In the genomic region with DNA sequence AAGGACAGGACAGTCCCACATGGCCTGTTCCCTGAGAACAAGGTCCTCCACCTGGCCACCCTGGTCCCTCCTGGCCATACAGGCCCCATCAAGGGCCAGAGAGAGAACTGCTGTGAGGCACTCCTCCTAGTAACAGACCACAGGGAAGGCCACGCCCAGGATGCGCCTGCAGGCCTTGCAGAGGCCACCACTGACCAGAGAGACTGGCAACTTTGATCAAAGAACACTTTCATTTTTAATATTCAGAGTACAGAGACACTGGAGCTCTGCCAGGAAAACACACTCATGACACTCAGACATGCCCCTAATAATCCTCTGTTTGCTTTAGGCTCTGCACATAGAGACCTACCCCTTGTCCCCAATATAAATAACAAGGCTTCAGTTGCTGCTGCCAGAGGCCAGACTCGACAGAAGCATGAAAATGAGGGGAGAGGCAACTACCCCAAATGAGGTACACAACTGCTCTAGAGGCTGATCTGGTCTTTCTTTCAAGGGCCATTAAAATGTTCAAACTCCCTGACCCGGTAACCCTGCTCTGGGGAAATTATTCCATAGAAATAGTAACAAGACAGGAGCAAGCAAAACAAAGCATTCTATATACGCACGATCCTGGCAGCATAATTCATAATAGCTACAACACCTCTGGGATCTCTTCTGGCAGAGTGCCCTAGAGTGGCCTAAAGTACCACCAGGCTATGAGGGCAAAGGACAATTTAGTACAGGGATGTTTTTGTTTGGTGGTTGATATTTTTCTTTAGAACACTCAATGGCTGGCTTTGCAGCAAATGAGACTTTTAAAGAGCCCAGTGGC, we compare ENCODE assay signal across 8 cellular contexts. TPM values are rescaled to one million over a fixed set of nuclear protein-coding genes. Genes with fewer than 3 reads are reported as not detected.
DNase-seq lines count a peak whose midpoint lies in the region; ATAC-seq, FAIRE-seq and TF ChIP-seq lines count a peak whose summit lies in the region.

No MANE protein-coding gene starts in this region.

- peaks cover 16 to 78% of the 10 kb centered on the region in 2 donors for H3K4me1 ChIP-seq in breast epithelium
- peaks cover 98% of the 10 kb centered on the region for H3K4me1 ChIP-seq in lower lobe of right lung
- H3K4me1 ChIP-seq in upper lobe of left lung, result peaks cover 94 to 100% (median 98%) of the 10 kb centered on the region in 4 donors

- no peak for FAIRE-seq in urothelium cell line (lab: Jason Lieb, UNC)

- WGBS in upper lobe of left lung, 2 donors, result 24 to 25% methylated on average over 4 to 6 of the region's 6 CpGs

- H3K27ac ChIP-seq in breast epithelium (peak overlapping the region; percentile 85 to 89), lower lobe of right lung (peak overlapping the region; percentile 85), upper lobe of left lung (peak overlapping the region; percentile 83 to 90 (median 84))

- intact Hi-C loops in breast epithelium (cut with DNase I; ENCODE audit: low total_unique reads) (no loop called here), lower lobe of right lung (cut with DNase I) (no loop called here)

- ATAC-seq in lower lobe of right lung (peak; percentile 31 to 55), upper lobe of left lung (ENCODE audit: low FRiP score in 2 of 2) (peak; percentile 38 to 68), GM21515 (IDR thresholded peaks at IDR 0.05; ENCODE audit: unreplicated experiment) (no peak), GM18511 (IDR thresholded peaks at IDR 0.05; ENCODE audit: unreplicated experiment) (no peak)

- DNase-seq in COLO668 (lab: John Stamatoyannopoulos, UW; ENCODE audit: unreplicated experiment) (peak; percentile 59), NCI-H2227 treated with DMSO at 0.1 percent for 48 hours (lab: John Stamatoyannopoulos, UW) (peak; percentile 17), breast epithelium (ENCODE audit: low spot score in 2 of 2) (no peak), lower lobe of right lung (peak; percentile 91), upper lobe of left lung (peak; percentile 76 to 83), urothelium cell line (ENCODE audit: low spot score) (no peak)

- H3K4me3 ChIP-seq in breast epithelium (no peak overlapping the region), lower lobe of right lung (no peak overlapping the region), upper lobe of left lung (no peak overlapping the region)

- H3K9me3 ChIP-seq in breast epithelium, result no peaks in the 10 kb centered on the region
- H3K9me3 ChIP-seq in lower lobe of right lung, result no peaks in the 10 kb centered on the region
- H3K9me3 ChIP-seq in upper lobe of left lung, result no peaks in the 10 kb centered on the region

- TF ChIP-seq POLR2A in breast epithelium (IDR thresholded peaks at IDR 0.05) (no peak), upper lobe of left lung (IDR thresholded peaks at IDR 0.05) (no peak)

- H3K27me3 ChIP-seq in breast epithelium, result no peaks in the 10 kb centered on the region
- H3K27me3 ChIP-seq in lower lobe of right lung (ENCODE audit: low read depth), result no peaks in the 10 kb centered on the region
- H3K27me3 ChIP-seq in upper lobe of left lung, result no peaks in the 10 kb centered on the region

- no peak for TF ChIP-seq EP300 in upper lobe of left lung (IDR thresholded peaks at IDR 0.05)

- no peak for TF ChIP-seq CTCF in breast epithelium (IDR thresholded peaks at IDR 0.05)
- no peak for TF ChIP-seq CTCF in lower lobe of right lung (IDR thresholded peaks at IDR 0.05)
- peak in 1 of 6 experiments; percentile 4 for TF ChIP-seq CTCF in upper lobe of left lung (IDR thresholded peaks at IDR 0.05)

- no peaks in the 10 kb centered on the region for H3K36me3 ChIP-seq in breast epithelium
- H3K36me3 ChIP-seq in lower lobe of right lung, result peaks cover 6% of the 10 kb centered on the region
- H3K36me3 ChIP-seq in upper lobe of left lung, result peaks cover 0 to 5% (median 3%) of the 10 kb centered on the region in 4 donors

RNA-seq across cellular contexts. Expression of gene CCDC12, which starts 44.7 kb away (rescaled TPM):
- 10 to 100 TPM; 27.0 to 50.2 (median 43.9) TPM for total RNA-seq in breast epithelium
- 42.9 TPM for total RNA-seq in lower lobe of right lung
- 10 to 100 TPM; 42.3 to 93.2 (median 69.8) TPM for total RNA-seq in upper lobe of left lung

RNA-seq across cellular contexts. Expression of gene NBEAL2, which starts 47.6 kb away (rescaled TPM):
- total RNA-seq in breast epithelium, result 10 to 100 TPM; 16.8 to 58.3 (median 54.4) TPM
- total RNA-seq in lower lobe of right lung, result 97.0 TPM
- total RNA-seq in upper lobe of left lung, result 100 to 1,000 TPM in 5 of 6 donors, 10 to 100 TPM in 1; 94.7 to 436 (median 163) TPM

RNA-seq across cellular contexts. Expression of gene PTH1R, which starts 54.3 kb away (rescaled TPM):
- total RNA-seq in breast epithelium (10 to 100 TPM in 2 of 3 donors, 1 to 10 TPM in 1; 4.7 to 38.2 (median 13.4) TPM), lower lobe of right lung (14.5 TPM), upper lobe of left lung (10 to 100 TPM in 4 of 6 donors, 1 to 10 TPM in 2; 2.6 to 48.2 (median 16.2) TPM)

Comparison
In these comparisons a context has a peak if more than half of its experiments do, and no peak if none do; other contexts are left out.
1. DNase-seq: peak in COLO668 (single experiment), NCI-H2227 treated with DMSO at 0.1 percent for 48 hours (single experiment), lower lobe of right lung (single experiment) and upper lobe of left lung (2 of 2); none in breast epithelium (0 of 2) and urothelium cell line (single experiment).
2. ATAC-seq: peak in lower lobe of right lung (2 of 2) and upper lobe of left lung (2 of 2); none in GM21515 (single experiment) and GM18511 (single experiment).
3. Peak in every context shown above with its lines, with median percentiles within 50 percentile points of each other: H3K27ac ChIP-seq.